In the genomic region with DNA sequence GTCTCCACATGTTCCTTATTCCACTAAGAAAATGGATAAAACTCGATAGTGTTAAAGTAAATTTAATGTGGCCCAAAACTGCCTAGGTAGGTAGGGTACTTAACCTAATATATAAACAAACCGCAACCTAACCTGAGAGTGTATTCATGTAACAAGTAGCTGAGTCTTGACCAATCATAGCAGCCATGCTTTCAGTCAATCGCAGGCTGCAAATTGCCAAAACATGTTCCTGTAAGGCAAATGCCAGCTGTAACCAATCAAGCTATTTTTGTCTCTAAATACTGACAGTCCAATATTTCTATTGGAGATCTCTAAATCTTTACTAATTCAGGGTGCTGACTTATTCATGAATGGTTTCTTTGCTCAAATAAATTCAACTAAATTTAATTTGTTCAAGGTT, we compare ENCODE assay signal across 20 cellular contexts. TPM values are rescaled to one million over a fixed set of nuclear protein-coding genes. Genes with fewer than 3 reads are reported as not detected.
"Had no signal": no experiment of that assay in that cellular context is flagged by ENCODE, and none has a peak within 500 bp of the region (broad histone marks: within the 10 kb centered on the region; RNA-seq: fewer than 3 reads in every experiment).

No MANE protein-coding gene starts in this region.

- H3K9me3 Mint-ChIP-seq: activated T-cell treated with anti-CD3 and anti-CD28 coated beads, Interleukin-2, amount 50 U/mL, for 72 hours; nephron had no signal

- H3K27ac Mint-ChIP-seq: activated T-cell treated with anti-CD3 and anti-CD28 coated beads, Interleukin-2, amount 50 U/mL, for 72 hours had no signal

- DNase-seq: activated CD4-positive, alpha-beta T cell treated with anti-CD3 and anti-CD28 coated beads, Interleukin-2, amount 50 U/mL, for 4 hours; activated effector memory CD4-positive, alpha-beta T cell treated with anti-CD3 and anti-CD28 coated beads, Interleukin-2, amount 50 U/mL, for 16 hours; activated naive CD4-positive, alpha-beta T cell treated with anti-CD3 and anti-CD28 coated beads, Interleukin-2, amount 50 U/mL, for 16 hours; activated T-cell treated with anti-CD3 and anti-CD28 coated beads, Interleukin-2, amount 50 U/mL, for 72 hours; islet precursor cell; stimulated activated CD4-positive, alpha-beta T cell treated with anti-CD3 and anti-CD28 coated beads, Interleukin-12 subunit alpha, Interleukin-12 subunit beta, amount 100 ng/mL, for 4 hours; stimulated activated CD4-positive, alpha-beta T cell treated with anti-CD3 and anti-CD28 coated beads, Interleukin-2, amount 100 ng/mL, for 24 hours; stimulated activated naive CD4-positive, alpha-beta T cell treated with Interleukin-2 at 50 U/mL for 16 hours; tibial artery had no signal

- H3K4me3 Mint-ChIP-seq: activated T-cell treated with anti-CD3 and anti-CD28 coated beads, Interleukin-2, amount 50 U/mL, for 72 hours; nephron had no signal

- H3K4me1 ChIP-seq: ascending aorta, tibial artery had no signal

- H3K9me3 ChIP-seq: ascending aorta, tibial artery, vagina had no signal

- H3K27ac ChIP-seq: ascending aorta, coronary artery, tibial artery, vagina had no signal

- H3K27me3 ChIP-seq: ascending aorta, vagina had no signal

- H3K4me3 ChIP-seq: ascending aorta, coronary artery, lung, tibial artery, vagina had no signal

- H3K36me3 ChIP-seq: ascending aorta, tibial artery, vagina had no signal

RNA-seq across cellular contexts. Expression of gene HMGCS2, which starts 3.1 kb away (rescaled TPM):
- total RNA-seq: activated CD8-positive, alpha-beta memory T cell treated with anti-CD3 and anti-CD28 coated beads for 36 hours; activated T-cell treated with anti-CD3 and anti-CD28 coated beads, Interleukin-2, amount 50 U/mL, for 72 hours; fibroblast of villous mesenchyme; glomerular endothelial cell; renal cortical epithelial cell; T-helper 2 cell treated with Interferon-gamma antibody and Interleukin-4, amounts not matched to agents 100 ng/mL and 5 ng/mL, for 36 hours had no signal

RNA-seq across cellular contexts. Expression of gene REG4, which starts 39.5 kb away (rescaled TPM):
- total RNA-seq: ascending aorta; fibroblast of villous mesenchyme; glomerular endothelial cell; lung; renal cortical epithelial cell; subcutaneous adipose tissue; T-helper 2 cell treated with Interferon-gamma antibody and Interleukin-4, amounts not matched to agents 100 ng/mL and 5 ng/mL, for 36 hours; vagina had no signal
